In the genomic region with DNA sequence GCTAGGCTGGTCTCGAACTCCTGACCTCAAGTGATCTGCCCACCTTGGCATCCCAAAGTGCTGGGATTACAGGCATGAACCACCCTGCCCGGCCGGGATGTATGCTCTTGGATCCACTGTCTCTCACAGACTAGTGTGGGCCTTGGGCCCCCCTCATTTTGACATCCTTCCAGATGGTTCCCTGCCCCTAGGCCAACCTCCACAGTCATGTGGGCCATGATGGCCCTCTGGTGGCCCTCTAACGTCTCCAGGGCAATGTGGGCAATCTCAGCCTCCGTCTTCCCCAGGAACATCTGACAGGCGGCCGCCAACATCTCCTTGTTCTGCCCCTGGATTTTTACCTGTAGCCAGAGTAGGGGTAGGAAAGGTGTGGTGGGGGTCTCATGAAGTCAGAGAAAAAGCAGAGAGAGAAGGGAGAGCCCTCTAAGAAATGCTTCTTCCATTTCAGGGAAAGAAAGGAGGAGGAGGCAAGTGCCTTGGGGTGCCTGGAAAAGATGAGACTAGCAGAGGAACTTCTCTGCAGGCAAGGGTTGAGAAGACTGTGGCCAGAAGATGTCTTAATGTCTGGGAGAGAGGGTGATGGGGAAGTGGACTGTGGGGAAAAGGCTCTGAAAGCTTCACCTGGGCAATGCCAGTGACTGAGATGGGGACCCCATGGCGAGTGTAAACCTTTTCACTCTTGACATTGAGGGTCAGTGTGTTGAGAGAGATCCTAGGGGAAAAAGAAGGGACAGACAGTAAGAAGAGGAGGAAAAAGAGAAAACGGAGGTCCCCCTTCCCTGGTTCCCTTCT, we compare ENCODE assay signal across 8 cellular contexts. TPM values are rescaled to one million over a fixed set of nuclear protein-coding genes. Genes with fewer than 3 reads are reported as not detected.
A peak's percentile ranks its signal among the peaks of the same experiment; 100 is the strongest.
DNase-seq lines count a peak whose midpoint lies in the region; ATAC-seq, FAIRE-seq and TF ChIP-seq lines count a peak whose summit lies in the region.

No MANE protein-coding gene starts in this region.

- peaks cover 3 to 4% of the 10 kb centered on the region in 2 experiments for H4K20me1 ChIP-seq in H1 (replicated peaks in 1 of 2; ENCODE audit: control insufficient read depth in 1 of 2, insufficient read depth in 2 of 2, low read length in 2 of 2)

- H3K9me3 Mint-ChIP-seq in CD8-positive, alpha-beta memory T cell, result peaks cover 0 to 4% (median 0%) of the 10 kb centered on the region in 5 donors
- H3K9me3 Mint-ChIP-seq in osteocyte (ENCODE audit: unreplicated experiment), result no peaks in the 10 kb centered on the region

- TF ChIP-seq EP300 in H1 (IDR thresholded peaks at IDR 0.05; ENCODE audit: borderline replicate concordance in 1 of 2, low read depth in 2 of 2, low read length in 2 of 2), result no peak

- H3K79me2 ChIP-seq in H1 (ENCODE audit: control insufficient read depth in 1 of 2, insufficient read depth in 2 of 2, low read length in 2 of 2), result peaks cover 0 to 11% of the 10 kb centered on the region in 2 experiments; a peak in 3 of 4 replicates

- TF ChIP-seq POLR2A in H1 (IDR thresholded peaks at IDR 0.05; ENCODE audit: control extremely low read depth in 1 of 2, low read depth in 2 of 2, low read length in 2 of 2), result no peak

- peaks cover 18% of the 10 kb centered on the region; the same call in 1 of the 2 replicates for H3K23me2 ChIP-seq in H1 (ENCODE audit: low read depth, low read length)

- peak overlapping the region; percentile 80 for H3K4me3 ChIP-seq in CD8-positive, alpha-beta memory T cell (ENCODE audit: low read length)
- H3K4me3 ChIP-seq in H1 (ENCODE audit: extremely low read depth in 1 of 4, insufficient read depth in 2 of 4, low read depth in 3 of 4, low read length in 4 of 4), result peak overlapping the region; percentile 76 to 95 (median 88); a peak in 7 of 8 replicates

- peak overlapping the region in 2 of 4 experiments; percentile 65 to 68; a peak in 5 of 7 replicates for H3K9ac ChIP-seq in H1 (replicated peaks in 1 of 4; ENCODE audit: extremely low read depth in 1 of 4, low read depth in 3 of 4, low read length in 3 of 4)

- TF ChIP-seq RAD21 in H1 (IDR thresholded peaks at IDR 0.05 in 1 of 2, conservative IDR thresholded peaks at IDR 0.05 in 1 of 2; ENCODE audit: low read depth in 2 of 2, low read length in 2 of 2), result no peak; a peak in 2 of 4 replicates

- peak overlapping the region; percentile 89 to 96 (median 90) for H3K4me3 Mint-ChIP-seq in CD8-positive, alpha-beta memory T cell
- peak overlapping the region; percentile 99 for H3K4me3 Mint-ChIP-seq in osteocyte (ENCODE audit: unreplicated experiment)

- FAIRE-seq in H1 (lab: Jason Lieb, UNC), result no peak

- no peak overlapping the region for H2AK5ac ChIP-seq in H1 (ENCODE audit: low read depth, low read length)

- H3K23ac ChIP-seq in H1 (ENCODE audit: insufficient read length), result no peak overlapping the region

- DNase-seq in CD8-positive, alpha-beta memory T cell, result no peak
- DNase-seq in RPMI7951 (ENCODE audit: low read depth), result peak; percentile 78
- DNase-seq in H1 (ENCODE audit: low read depth in 1 of 2, low spot score in 2 of 2), result no peak
- no peak for DNase-seq in osteocyte (ENCODE audit: extremely low spot score, unreplicated experiment)
- no peak for DNase-seq in occipital lobe (lab: John Stamatoyannopoulos, UW)
- no peak for DNase-seq in NAMALWA (ENCODE audit: low spot score)
- DNase-seq in iPS-NIHi7 (ENCODE audit: extremely low spot score), result no peak

- H3K4me2 ChIP-seq in H1 (ENCODE audit: insufficient read depth in 1 of 2, low read depth in 2 of 2, low read length in 2 of 2), result peak overlapping the region; percentile 91 to 94

- H3K27me3 ChIP-seq in CD8-positive, alpha-beta memory T cell (ENCODE audit: insufficient read depth, low read length, poor library complexity, severe bottlenecking), result no peaks in the 10 kb centered on the region
- no peaks in the 10 kb centered on the region; a peak in 1 of 7 replicates for H3K27me3 ChIP-seq in H1 (replicated peaks in 1 of 4; ENCODE audit: control insufficient read depth in 3 of 4, extremely low read depth in 1 of 4, insufficient read depth in 3 of 4, low read length in 3 of 4)

- H2BK120ac ChIP-seq in H1 (replicated peaks; ENCODE audit: low read depth, low read length), result no peak overlapping the region

- CTCF ChIA-PET in CD8-positive, alpha-beta memory T cell (lab: Charles Lee), result interaction anchor here (1.0 to 2.9 kb wide), 3 partner anchors 11 to 87 kb away, joined by 3 to 11 read pairs (median 5); no protein-coding TSS in a partner anchor
- CTCF ChIA-PET in H1 (lab: Charles Lee; ENCODE audit: partially characterized antibody), result interaction anchor here (0.7 to 4.8 kb wide), 10 partner anchors 10 to 160 kb away, joined by 3 to 26 read pairs (median 5); no protein-coding TSS in a partner anchor

- H3K4me1 ChIP-seq in CD8-positive, alpha-beta memory T cell (ENCODE audit: insufficient read depth, low read length), result peaks cover 56% of the 10 kb centered on the region
- H3K4me1 ChIP-seq in H1 (replicated peaks in 1 of 4; ENCODE audit: control insufficient read depth in 3 of 4, insufficient read depth in 4 of 4, low read length in 3 of 4), result peaks cover 3 to 18% (median 7%) of the 10 kb centered on the region in 4 experiments; a peak in 6 of 7 replicates

- H2AFZ ChIP-seq in H1 (ENCODE audit: low read length), result no peak overlapping the region

- no peak overlapping the region for H3K56ac ChIP-seq in H1 (replicated peaks; ENCODE audit: insufficient read length, low read depth, low read length)

- no peak for ATAC-seq in GM21737 (IDR thresholded peaks at IDR 0.05; ENCODE audit: unreplicated experiment)

- H3K27me3 Mint-ChIP-seq in CD8-positive, alpha-beta memory T cell, result no peaks in the 10 kb centered on the region
- H3K27me3 Mint-ChIP-seq in osteocyte (ENCODE audit: unreplicated experiment), result no peaks in the 10 kb centered on the region

- H2BK5ac ChIP-seq in H1 (ENCODE audit: low read depth, low read length), result 0 out of 2 replicates have a peak overlapping the region, but pooled peaks have one; percentile 72

- H3K18ac ChIP-seq in H1 (ENCODE audit: extremely low read depth, low read length), result no peak overlapping the region

- 76% methylated on average over 9 of the region's 9 CpGs; no CpG with 5 or more reads in 1 of the 2 experiments for WGBS in H1 (ENCODE audit: extremely low coverage in 1 of 2, insufficient coverage in 1 of 2, insufficient read length in 1 of 2, insufficient replicate concordance in 2 of 2, low coverage in 1 of 2, low lambda C conversion rate in 2 of 2, missing lambda C conversion rate in 1 of 2), 2 experiments

- H3K79me1 ChIP-seq in H1 (ENCODE audit: low read depth, low read length), result peaks cover 9% of the 10 kb centered on the region

- peak overlapping the region; percentile 77 for H3K27ac ChIP-seq in CD8-positive, alpha-beta memory T cell (ENCODE audit: low read depth, low read length)
- H3K27ac ChIP-seq in H1 (ENCODE audit: low read depth, low read length), result no peak overlapping the region

- H3K4me1 Mint-ChIP-seq in CD8-positive, alpha-beta memory T cell, result peaks cover 61 to 77% (median 65%) of the 10 kb centered on the region in 3 donors
- peaks cover 41% of the 10 kb centered on the region for H3K4me1 Mint-ChIP-seq in osteocyte (ENCODE audit: unreplicated experiment)

- H4K91ac ChIP-seq in H1 (replicated peaks; ENCODE audit: insufficient read length, low read length), result no peak overlapping the region

- peaks cover 7 to 60% (median 16%) of the 10 kb centered on the region in 3 donors for H3K36me3 Mint-ChIP-seq in CD8-positive, alpha-beta memory T cell
- H3K36me3 Mint-ChIP-seq in osteocyte (ENCODE audit: unreplicated experiment), result peaks cover 49% of the 10 kb centered on the region

- H4K8ac ChIP-seq in H1 (ENCODE audit: extremely low read depth, insufficient read depth, low read length), result no peak overlapping the region

- peak overlapping the region; percentile 74 to 94 (median 90) for H3K27ac Mint-ChIP-seq in CD8-positive, alpha-beta memory T cell
- peak overlapping the region; percentile 95 for H3K27ac Mint-ChIP-seq in osteocyte (ENCODE audit: unreplicated experiment)

- no peak overlapping the region for H2BK15ac ChIP-seq in H1 (ENCODE audit: low read length)

- POLR2A ChIA-PET in CD8-positive, alpha-beta memory T cell (lab: Charles Lee), result interaction anchor here (0.6 to 1.2 kb wide), 3 partner anchors 15 to 124 kb away, joined by 3 to 4 read pairs (median 4); partner anchors contain the start of genes MRPS18B and PPP1R10
- POLR2A ChIA-PET in H1 (lab: Charles Lee; ENCODE audit: partially characterized antibody), result interaction anchor here (0.5 to 17.3 kb wide), 13 partner anchors 12 to 172 kb away, joined by 3 to 337 read pairs (median 4); partner anchors contain the start of genes DDR1, MDC1, NRM and TUBB

- no peak overlapping the region for H3K14ac ChIP-seq in H1 (ENCODE audit: insufficient read length)

- TF ChIP-seq CTCF in H1 (IDR thresholded peaks at IDR 0.05; ENCODE audit: control extremely low read depth in 1 of 3, insufficient read depth in 1 of 3, low read depth in 1 of 3, low read length in 3 of 3) (no peak), osteocyte (IDR thresholded peaks at IDR 0.05) (no peak)

- H3K9me3 ChIP-seq in CD8-positive, alpha-beta memory T cell (ENCODE audit: low read length), result no peaks in the 10 kb centered on the region
- H3K9me3 ChIP-seq in H1 (ENCODE audit: insufficient read depth in 2 of 2, low read depth in 1 of 2, low read length in 1 of 2), result no peaks in the 10 kb centered on the region

- no peak overlapping the region for H4K5ac ChIP-seq in H1 (ENCODE audit: insufficient read length, low read depth, low read length)

- no peak overlapping the region for H2BK20ac ChIP-seq in H1 (ENCODE audit: low read length)

- H2BK12ac ChIP-seq in H1 (ENCODE audit: low read depth, low read length), result no peak overlapping the region

- no peak overlapping the region for H3K4ac ChIP-seq in H1 (replicated peaks; ENCODE audit: insufficient read length, low read depth, low read length)

- peaks cover 18% of the 10 kb centered on the region for H3K36me3 ChIP-seq in CD8-positive, alpha-beta memory T cell (ENCODE audit: insufficient read depth, low read length)
- H3K36me3 ChIP-seq in H1 (ENCODE audit: control insufficient read depth in 2 of 4, insufficient read depth in 4 of 4, low read length in 3 of 4), result peaks cover 13 to 39% (median 25%) of the 10 kb centered on the region in 4 experiments

RNA-seq across cellular contexts. Expression of gene FLOT1, which starts 1.3 kb away (rescaled TPM):
- 100 to 1,000 TPM; 154 to 155 TPM for total RNA-seq in CD8-positive, alpha-beta memory T cell
- 104 TPM for polyA plus RNA-seq in CD8-positive, alpha-beta memory T cell
- total RNA-seq in RPMI7951 (2014; rRNA removed; shearing (Covaris generic)), result 108 and 118 TPM in 2 replicates
- 85.4 and 87.5 TPM in 2 replicates for total RNA-seq in H1 (2021; fragmentation: NEBNext Ultra II Directional; extraction: Animal tissue kit (Norgen Biotek cat#: 25700))
- 88.1 and 103 TPM in 2 replicates for polyA plus RNA-seq in H1 (2011; rRNA removed)
- 116 TPM for polyA plus RNA-seq in H1 (2011; cell fraction: cytosol; rRNA removed)
- 132 TPM for polyA plus RNA-seq in H1 (2011; cell fraction: nucleus; rRNA removed)
- polyA plus RNA-seq in H1 (2012, experiment 1 of 2), result 75.8 to 101 TPM (median 94.5 TPM) in 4 replicates
- polyA plus RNA-seq in H1 (2012, experiment 2 of 2), result 90.1 TPM
- polyA plus RNA-seq in H1 (2013, experiment 1 of 2), result 81.8 TPM
- 76.5 TPM for polyA plus RNA-seq in H1 (2013, experiment 2 of 2)
- polyA minus RNA-seq in H1 (2011; rRNA and poly(A)+ RNA removed), result 59.5 and 68.5 TPM in 2 replicates
- 44.5 TPM for polyA minus RNA-seq in H1 (2011; cell fraction: cytosol; rRNA and poly(A)+ RNA removed)
- polyA minus RNA-seq in H1 (2011; cell fraction: nucleus; rRNA and poly(A)+ RNA removed), result 48.3 TPM
- total RNA-seq in osteocyte (86.8 and 88.1 TPM in 2 replicates), occipital lobe (43.4 TPM)

RNA-seq across cellular contexts. Expression of gene IER3, which starts 3.2 kb away (rescaled TPM):
- total RNA-seq in CD8-positive, alpha-beta memory T cell, result 100 to 1,000 TPM; 267 to 294 TPM
- polyA plus RNA-seq in CD8-positive, alpha-beta memory T cell, result 0.58 TPM
- total RNA-seq in RPMI7951 (2014; rRNA removed; shearing (Covaris generic)), result 377 and 410 TPM in 2 replicates
- 26.2 and 26.5 TPM in 2 replicates for total RNA-seq in H1 (2021; fragmentation: NEBNext Ultra II Directional; extraction: Animal tissue kit (Norgen Biotek cat#: 25700))
- polyA plus RNA-seq in H1 (2011; rRNA removed), result 11.9 and 13.4 TPM in 2 replicates
- polyA plus RNA-seq in H1 (2011; cell fraction: cytosol; rRNA removed), result 8.0 TPM
- polyA plus RNA-seq in H1 (2011; cell fraction: nucleus; rRNA removed), result 9.2 TPM
- 17.7 to 23.2 TPM (median 20.8 TPM) in 4 replicates for polyA plus RNA-seq in H1 (2012, experiment 1 of 2)
- 33.1 TPM for polyA plus RNA-seq in H1 (2012, experiment 2 of 2)
- 46.4 TPM for polyA plus RNA-seq in H1 (2013, experiment 1 of 2)
- polyA plus RNA-seq in H1 (2013, experiment 2 of 2), result 52.2 TPM
- polyA minus RNA-seq in H1 (2011; rRNA and poly(A)+ RNA removed), result 2.4 and 4.3 TPM in 2 replicates
- 11.4 TPM for polyA minus RNA-seq in H1 (2011; cell fraction: cytosol; rRNA and poly(A)+ RNA removed)
- 10.7 TPM for polyA minus RNA-seq in H1 (2011; cell fraction: nucleus; rRNA and poly(A)+ RNA removed)
- 395 and 418 TPM in 2 replicates for total RNA-seq in osteocyte
- total RNA-seq in occipital lobe, result 3.0 TPM

RNA-seq across cellular contexts. Expression of gene TUBB, which starts 21.0 kb away (rescaled TPM):
- total RNA-seq in CD8-positive, alpha-beta memory T cell, result 1,000 to 10,000 TPM; 1,610 to 1,639 TPM
- polyA plus RNA-seq in CD8-positive, alpha-beta memory T cell, result 136 TPM
- total RNA-seq in RPMI7951 (2014; rRNA removed; shearing (Covaris generic)), result 1,269 and 1,837 TPM in 2 replicates
- total RNA-seq in H1 (2021; fragmentation: NEBNext Ultra II Directional; extraction: Animal tissue kit (Norgen Biotek cat#: 25700)), result 1,880 and 1,905 TPM in 2 replicates
- polyA plus RNA-seq in H1 (2011; rRNA removed), result 2,449 and 3,022 TPM in 2 replicates
- 2,499 TPM for polyA plus RNA-seq in H1 (2011; cell fraction: cytosol; rRNA removed)
- polyA plus RNA-seq in H1 (2011; cell fraction: nucleus; rRNA removed), result 1,900 TPM
- polyA plus RNA-seq in H1 (2012, experiment 1 of 2), result 1,911 to 2,255 TPM (median 2,177 TPM) in 4 replicates
- 2,703 TPM for polyA plus RNA-seq in H1 (2012, experiment 2 of 2)
- 1,525 TPM for polyA plus RNA-seq in H1 (2013, experiment 1 of 2)
- polyA plus RNA-seq in H1 (2013, experiment 2 of 2), result 1,520 TPM
- 3,133 and 3,204 TPM in 2 replicates for polyA minus RNA-seq in H1 (2011; rRNA and poly(A)+ RNA removed)
- polyA minus RNA-seq in H1 (2011; cell fraction: cytosol; rRNA and poly(A)+ RNA removed), result 961 TPM
- 586 TPM for polyA minus RNA-seq in H1 (2011; cell fraction: nucleus; rRNA and poly(A)+ RNA removed)
- total RNA-seq in osteocyte, result 725 and 729 TPM in 2 replicates
- 1,190 TPM for total RNA-seq in occipital lobe

RNA-seq across cellular contexts. Expression of gene MDC1, which starts 24.1 kb away (rescaled TPM):
- 10 to 100 TPM; 59.4 to 71.1 TPM for total RNA-seq in CD8-positive, alpha-beta memory T cell
- polyA plus RNA-seq in CD8-positive, alpha-beta memory T cell, result 6.4 TPM
- 6.4 and 13.6 TPM in 2 replicates for total RNA-seq in RPMI7951 (2014; rRNA removed; shearing (Covaris generic))
- total RNA-seq in H1 (2021; fragmentation: NEBNext Ultra II Directional; extraction: Animal tissue kit (Norgen Biotek cat#: 25700)), result 68.0 and 81.1 TPM in 2 replicates
- polyA plus RNA-seq in H1 (2011; rRNA removed), result 29.9 and 40.9 TPM in 2 replicates
- polyA plus RNA-seq in H1 (2011; cell fraction: cytosol; rRNA removed), result 19.5 TPM
- polyA plus RNA-seq in H1 (2011; cell fraction: nucleus; rRNA removed), result 95.4 TPM
- 49.3 to 109 TPM (median 73.8 TPM) in 4 replicates for polyA plus RNA-seq in H1 (2012, experiment 1 of 2)
- 21.4 TPM for polyA plus RNA-seq in H1 (2012, experiment 2 of 2)
- 40.3 TPM for polyA plus RNA-seq in H1 (2013, experiment 1 of 2)
- polyA plus RNA-seq in H1 (2013, experiment 2 of 2), result 37.3 TPM
- 37.3 and 50.7 TPM in 2 replicates for polyA minus RNA-seq in H1 (2011; rRNA and poly(A)+ RNA removed)
- polyA minus RNA-seq in H1 (2011; cell fraction: cytosol; rRNA and poly(A)+ RNA removed), result 23.5 TPM
- polyA minus RNA-seq in H1 (2011; cell fraction: nucleus; rRNA and poly(A)+ RNA removed), result 20.3 TPM
- total RNA-seq in osteocyte (37.7 and 40.1 TPM in 2 replicates), occipital lobe (12.5 TPM)

RNA-seq across cellular contexts. Expression of gene NRM, which starts 50.4 kb away (rescaled TPM):
- 10 to 100 TPM; 28.1 to 29.2 TPM for total RNA-seq in CD8-positive, alpha-beta memory T cell
- 11.7 TPM for polyA plus RNA-seq in CD8-positive, alpha-beta memory T cell
- 18.2 and 29.2 TPM in 2 replicates for total RNA-seq in RPMI7951 (2014; rRNA removed; shearing (Covaris generic))
- 27.3 and 28.0 TPM in 2 replicates for total RNA-seq in H1 (2021; fragmentation: NEBNext Ultra II Directional; extraction: Animal tissue kit (Norgen Biotek cat#: 25700))
- 50.4 and 55.4 TPM in 2 replicates for polyA plus RNA-seq in H1 (2011; rRNA removed)
- polyA plus RNA-seq in H1 (2011; cell fraction: cytosol; rRNA removed), result 18.8 TPM
- polyA plus RNA-seq in H1 (2011; cell fraction: nucleus; rRNA removed), result 31.7 TPM
- polyA plus RNA-seq in H1 (2012, experiment 1 of 2), result 27.7 to 48.3 TPM (median 41.6 TPM) in 4 replicates
- 60.0 TPM for polyA plus RNA-seq in H1 (2012, experiment 2 of 2)
- polyA plus RNA-seq in H1 (2013, experiment 1 of 2), result 92.9 TPM
- polyA plus RNA-seq in H1 (2013, experiment 2 of 2), result 99.7 TPM
- 24.4 and 26.8 TPM in 2 replicates for polyA minus RNA-seq in H1 (2011; rRNA and poly(A)+ RNA removed)
- polyA minus RNA-seq in H1 (2011; cell fraction: cytosol; rRNA and poly(A)+ RNA removed), result 21.6 TPM
- polyA minus RNA-seq in H1 (2011; cell fraction: nucleus; rRNA and poly(A)+ RNA removed), result 15.4 TPM
- total RNA-seq in osteocyte, result 28.1 and 31.5 TPM in 2 replicates
- 1.2 TPM for total RNA-seq in occipital lobe
